Comparison of ENCODE assay signal across 8 cellular contexts in the genomic region with DNA sequence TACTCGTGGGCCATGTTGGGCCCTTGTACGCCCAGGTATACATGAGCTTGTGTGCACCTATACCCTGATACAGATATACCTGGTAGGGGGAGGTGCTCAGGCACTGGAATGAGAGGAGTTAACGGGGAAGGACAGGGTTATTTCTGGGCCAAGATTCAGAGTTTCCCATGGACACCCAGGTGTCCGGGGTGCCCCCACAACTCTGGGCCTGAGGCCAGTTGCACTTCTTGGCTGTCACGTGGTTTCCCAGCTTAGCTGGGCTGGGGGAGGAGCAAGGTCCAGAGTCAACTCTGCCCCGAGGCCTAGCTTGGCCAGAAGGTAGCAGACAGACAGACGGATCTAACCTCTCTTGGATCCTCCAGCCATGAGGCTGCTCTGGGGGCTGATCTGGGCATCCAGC. TPM values are rescaled to one million over a fixed set of nuclear protein-coding genes. Genes with fewer than 3 reads are reported as not detected.
DNase-seq lines count a peak whose midpoint lies in the region; ATAC-seq and TF ChIP-seq lines count a peak whose summit lies in the region.
"Not testable (repeated sequence)": the region's sequence is repeated elsewhere in the genome, so short reads cannot be mapped to it uniquely, and the experiment has no call there.

A gene (plus strand): TSS at position 314 of the 400 bp plus-strand sequence. CDS start 51 bp downstream, at position 365.

- DNase-seq in Calu3; Right ventricle myocardium inferior (ENCODE audit: missing footprints); hepatocyte (ENCODE audit: low spot score); mesenteric fat pad (ENCODE audit: low spot score); prostate gland (ENCODE audit: low spot score); uterus: not testable (repeated sequence)

- H3K27me3 Mint-ChIP-seq in Calu3 (ENCODE audit: unreplicated experiment); brain: not testable (repeated sequence)

- not testable (repeated sequence) for H3K4me2 ChIP-seq in hepatocyte

- not testable (repeated sequence) for H3K36me3 Mint-ChIP-seq in Calu3 (ENCODE audit: insufficient read depth, unreplicated experiment)
- peaks cover 24% of the 10 kb centered on the region for H3K36me3 Mint-ChIP-seq in brain

- not testable (repeated sequence) for H3K27me3 ChIP-seq in hepatocyte; prostate gland (replicated peaks; ENCODE audit: insufficient read depth); uterus

- not testable (repeated sequence) for H3K9me3 ChIP-seq in hepatocyte (ENCODE audit: low read depth); prostate gland; uterus

- not testable (repeated sequence) for H2AFZ ChIP-seq in hepatocyte

- no CpG with 5 or more reads among the region's 7 CpGs for WGBS in hepatocyte (ENCODE audit: low lambda C conversion rate, missing lambda C conversion rate)
- WGBS in prostate gland: no CpG with 5 or more reads among the region's 7 CpGs

- TF ChIP-seq CTCF in Calu3 (IDR thresholded peaks at IDR 0.05; ENCODE audit: unreplicated experiment); brain (conservative IDR thresholded peaks at IDR 0.05); hepatocyte (IDR thresholded peaks at IDR 0.05; ENCODE audit: poor library complexity); prostate gland (IDR thresholded peaks at IDR 0.05); uterus (IDR thresholded peaks at IDR 0.05): not testable (repeated sequence)

- not testable (repeated sequence) for H3K27ac Mint-ChIP-seq in Calu3 (ENCODE audit: unreplicated experiment); brain

- CTCF ChIA-PET in Calu3 (lab: Charles Lee): not testable (repeated sequence)

- H3K9me2 ChIP-seq in hepatocyte (replicated peaks; ENCODE audit: insufficient read depth): not testable (repeated sequence)

- not testable (repeated sequence) for H3K9me3 Mint-ChIP-seq in Calu3 (ENCODE audit: low read depth, unreplicated experiment); brain

- not testable (repeated sequence) for TF ChIP-seq POLR2A in prostate gland (IDR thresholded peaks at IDR 0.05); uterus (IDR thresholded peaks at IDR 0.05)

- not testable (repeated sequence) for H4K20me1 ChIP-seq in hepatocyte (ENCODE audit: insufficient read depth, poor library complexity, severe bottlenecking)

- H3K36me3 ChIP-seq in hepatocyte (replicated peaks; ENCODE audit: insufficient read depth, low read depth); prostate gland; uterus: not testable (repeated sequence)

- H3K4me3 ChIP-seq in hepatocyte, prostate gland, uterus: not testable (repeated sequence)

- not testable (repeated sequence) for BruUV-seq in Calu3 (replicated peaks; lab: Mats Ljungman, UMichigan)

- peak; percentile 76 for ATAC-seq in Right ventricle myocardium inferior

- not testable (repeated sequence) for H3K4me1 ChIP-seq in hepatocyte (ENCODE audit: insufficient read depth); prostate gland (replicated peaks); uterus

- H3K4me1 Mint-ChIP-seq in Calu3 (ENCODE audit: low read depth, unreplicated experiment); brain: not testable (repeated sequence)

- not testable (repeated sequence) for H3K27ac ChIP-seq in hepatocyte; prostate gland; temporal lobe (ENCODE audit: low read depth, low read length); uterus

- intact Hi-C loops in Calu3 (cut with micrococcal nuclease; ENCODE audit: unreplicated experiment); Right ventricle myocardium inferior (cut with DNase I); prostate gland (cut with DNase I); uterus (cut with DNase I; ENCODE audit: low total_unique reads): not testable (repeated sequence)

- not testable (repeated sequence) for H3K79me2 ChIP-seq in hepatocyte

- not testable (repeated sequence) for H3K4me3 Mint-ChIP-seq in Calu3 (ENCODE audit: low read depth, unreplicated experiment); brain

RNA-seq across cellular contexts. Expression of the gene that starts here (rescaled TPM):
- 13.1 and 20.8 TPM in 2 replicates for total RNA-seq in Calu3 (2022)
- polyA plus RNA-seq in brain (ENCODE audit: insufficient read depth, low read depth, low replicate concordance): 25.3 TPM
- total RNA-seq in Right ventricle myocardium inferior: 92.1 TPM
- 49.1 and 66.8 TPM in 2 replicates for total RNA-seq in hepatocyte
- 69.9 and 74.4 TPM in 2 replicates for polyA plus RNA-seq in hepatocyte
- total RNA-seq in mesenteric fat pad: 36.2 TPM
- 100 to 1,000 TPM in 1 of 2 donors, 10 to 100 TPM in 1; 32.8 to 196 TPM for total RNA-seq in prostate gland
- total RNA-seq in temporal lobe: 14.5 TPM
- total RNA-seq in uterus: 100 to 1,000 TPM in 1 of 4 donors, 10 to 100 TPM in 2, 1 to 10 TPM in 1; 3.8 to 100 (median 32.3) TPM
